In the genomic region with DNA sequence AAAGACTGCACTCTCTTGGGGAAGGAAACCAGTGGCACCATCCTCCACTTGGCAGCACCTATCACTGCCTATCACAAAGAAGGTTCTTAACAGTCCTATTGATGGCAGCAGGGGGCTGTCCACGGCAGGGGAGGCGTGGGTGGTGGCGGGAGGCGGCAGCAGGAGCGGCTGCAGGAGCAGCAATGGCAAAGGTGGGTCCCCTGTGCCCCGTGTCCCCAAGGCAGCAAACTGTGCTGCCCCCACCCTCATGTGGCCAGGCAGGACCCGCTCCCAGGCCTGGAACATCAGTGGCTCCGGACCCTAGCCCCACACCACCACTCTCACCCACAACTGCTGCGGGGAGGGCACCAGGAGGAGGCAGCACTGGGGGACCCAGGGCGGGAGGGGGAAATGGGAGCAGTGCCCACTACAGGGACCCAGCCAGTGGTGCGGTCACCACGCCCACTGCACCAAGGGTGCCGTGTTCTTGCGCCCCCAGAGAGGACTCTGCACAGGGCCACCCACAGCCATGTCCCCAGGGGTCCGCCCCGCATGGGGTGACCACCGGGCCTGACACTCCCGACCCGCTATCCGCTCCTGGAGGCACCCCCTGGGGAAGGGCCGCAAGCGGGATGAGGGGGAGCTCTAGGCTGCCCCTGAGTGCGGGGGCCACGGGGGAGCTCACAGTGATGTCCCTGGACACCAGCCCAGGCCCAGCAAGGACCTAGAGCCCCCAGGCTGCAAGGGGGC, we compare ENCODE assay signal across 1 cellular context.
TF ChIP-seq lines count a peak whose summit lies in the region.

No MANE protein-coding gene starts in this region.

TF ChIP-seq in HEK293, 187 proteins besides CTCF, POLR2A, EP300 and RAD21 (continued from another document):
- no peak for TF ChIP-seq HIC1 (tag by site-specific recombination; IDR thresholded peaks at IDR 0.05)
TF ChIP-seq in HEK293: peak in this region for 2.
